Comparison of ENCODE assay signal across 1 cellular context in the genomic region with DNA sequence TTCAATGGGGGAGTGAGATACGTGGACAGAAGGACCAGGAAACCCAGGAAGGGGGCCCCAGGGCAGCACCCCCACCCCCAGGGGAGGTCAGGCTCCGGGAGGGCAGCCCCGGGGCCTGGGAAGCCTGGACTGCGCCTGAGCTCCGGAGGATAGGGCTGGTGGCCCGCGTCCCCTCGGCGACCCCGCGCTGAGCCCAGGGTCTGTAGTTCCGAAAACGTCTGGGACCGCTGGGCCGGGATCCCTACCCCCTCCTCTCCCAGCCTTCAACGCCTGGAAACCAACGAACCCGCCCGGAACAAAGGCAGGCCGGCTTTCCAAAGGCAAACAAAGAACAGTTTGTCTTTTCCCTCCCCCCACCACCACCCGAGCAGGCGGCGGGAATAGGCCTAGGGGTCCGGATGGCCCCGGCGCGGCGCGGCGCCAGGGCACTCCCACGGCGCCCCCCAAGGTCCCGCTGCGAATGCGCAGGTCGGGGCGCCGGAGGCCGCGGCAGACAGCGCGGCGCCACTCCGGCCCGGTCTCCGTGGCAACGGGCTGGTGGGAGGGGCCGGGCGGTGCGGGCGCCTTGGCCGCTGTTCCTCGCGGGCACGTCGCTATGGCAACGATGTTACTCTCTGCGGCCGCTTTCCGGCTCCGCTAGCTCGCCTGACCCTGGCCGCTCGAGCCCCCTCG.
A peak's percentile ranks its signal among the peaks of the same experiment; 100 is the strongest.
TF ChIP-seq lines count a peak whose summit lies in the region.

No MANE protein-coding gene starts in this region.

TF ChIP-seq in GM12878, 131 proteins besides CTCF, POLR2A, EP300 and RAD21 (continued from another document):
- TF ChIP-seq, protein P1, sequence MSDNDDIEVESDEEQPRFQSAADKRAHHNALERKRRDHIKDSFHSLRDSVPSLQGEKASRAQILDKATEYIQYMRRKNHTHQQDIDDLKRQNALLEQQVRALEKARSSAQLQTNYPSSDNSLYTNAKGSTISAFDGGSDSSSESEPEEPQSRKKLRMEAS (IDR thresholded peaks at IDR 0.05; ENCODE audit: low read depth, low read length), result no peak
- TF ChIP-seq SUPT20H (IDR thresholded peaks at IDR 0.05; ENCODE audit: borderline replicate concordance, control insufficient read depth, low read depth, low read length), result no peak
- TF ChIP-seq LARP7 (IDR thresholded peaks at IDR 0.05), result peak; percentile 72; the same call in 1 of the 2 replicates
- TF ChIP-seq BCLAF1 (IDR thresholded peaks at IDR 0.05), result no peak
